In genomic region chr21:33441489-33442477, GRCh38 we compare ENCODE assay signal across 1 cellular context.
TF ChIP-seq lines count a peak whose summit lies in the region.

No MANE protein-coding gene starts in this region.

TF ChIP-seq in HEK293, 187 proteins besides CTCF, POLR2A, EP300 and RAD21 (continued from another document and continues in another):
- TF ChIP-seq, protein P1, sequence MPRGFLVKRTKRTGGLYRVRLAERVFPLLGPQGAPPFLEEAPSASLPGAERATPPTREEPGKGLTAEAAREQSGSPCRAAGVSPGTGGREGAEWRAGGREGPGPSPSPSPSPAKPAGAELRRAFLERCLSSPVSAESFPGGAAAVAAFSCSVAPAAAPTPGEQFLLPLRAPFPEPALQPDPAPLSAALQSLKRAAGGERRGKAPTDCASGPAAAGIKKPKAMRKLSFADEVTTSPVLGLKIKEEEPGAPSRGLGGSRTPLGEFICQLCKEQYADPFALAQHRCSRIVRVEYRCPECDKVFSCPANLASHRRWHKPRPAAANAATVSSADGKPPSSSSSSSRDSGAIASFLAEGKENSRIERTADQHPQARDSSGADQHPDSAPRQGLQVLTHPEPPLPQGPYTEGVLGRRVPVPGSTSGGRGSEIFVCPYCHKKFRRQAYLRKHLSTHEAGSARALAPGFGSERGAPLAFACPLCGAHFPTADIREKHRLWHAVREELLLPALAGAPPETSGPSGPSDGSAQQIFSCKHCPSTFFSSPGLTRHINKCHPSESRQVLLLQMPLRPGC (tag by site-specific recombination; IDR thresholded peaks at IDR 0.05) = peak; percentile 65
- TF ChIP-seq ZXDB (tag by site-specific recombination; IDR thresholded peaks at IDR 0.05) (no peak), ZNF138 (tag by site-specific recombination; IDR thresholded peaks at IDR 0.05; ENCODE audit: borderline replicate concordance) (no peak), ZBTB48 (tag by site-specific recombination; IDR thresholded peaks at IDR 0.05) (no peak), KLF7 (tag by site-specific recombination; IDR thresholded peaks at IDR 0.05; ENCODE audit: borderline replicate concordance) (0 out of 2 replicates have a peak, but pooled peaks have one; percentile 83), REPIN1 (tag by site-specific recombination; IDR thresholded peaks at IDR 0.05; ENCODE audit: low read depth) (no peak), ZNF623 (tag by site-specific recombination; IDR thresholded peaks at IDR 0.05) (no peak), ZNF175 (tag by site-specific recombination; IDR thresholded peaks at IDR 0.05) (no peak), ZNF366 (tag by site-specific recombination; conservative IDR thresholded peaks at IDR 0.05) (peak; percentile 80), ZNF24 (tag by site-specific recombination; IDR thresholded peaks at IDR 0.05) (0 out of 2 replicates have a peak, but pooled peaks have one; percentile 9), ZNF155 (tag by site-specific recombination; IDR thresholded peaks at IDR 0.05) (no peak), ZNF169 (tag by site-specific recombination; IDR thresholded peaks at IDR 0.05) (no peak), ZNF174 (tag by site-specific recombination; IDR thresholded peaks at IDR 0.05) (no peak), ELK4 (IDR thresholded peaks at IDR 0.05; ENCODE audit: borderline replicate concordance, low read depth, low read length) (no peak), IKZF3 (tag by site-specific recombination; IDR thresholded peaks at IDR 0.05) (peak; percentile 85), ZNF645 (tag by site-specific recombination; IDR thresholded peaks at IDR 0.05) (no peak), ZNF658 (tag by site-specific recombination; IDR thresholded peaks at IDR 0.05) (no peak), SP2 (tag by site-specific recombination; IDR thresholded peaks at IDR 0.05) (no peak), ZNF10 (tag by site-specific recombination; IDR thresholded peaks at IDR 0.05) (0 out of 2 replicates have a peak, but pooled peaks have one; percentile 51), ZNF354C (tag by site-specific recombination; IDR thresholded peaks at IDR 0.05; ENCODE audit: borderline replicate concordance, low read depth) (no peak), OSR2 (tag by site-specific recombination; IDR thresholded peaks at IDR 0.05) (peak; percentile 98), ZNF362 (tag by site-specific recombination; IDR thresholded peaks at IDR 0.05) (no peak), KLF10 (tag by site-specific recombination; IDR thresholded peaks at IDR 0.05) (peak; percentile 78), ZNF629 (tag by site-specific recombination; IDR thresholded peaks at IDR 0.05) (peak; percentile 95), ZBTB1 (tag by site-specific recombination; IDR thresholded peaks at IDR 0.05) (no peak), ZNF2 (tag by site-specific recombination; IDR thresholded peaks at IDR 0.05) (no peak), GLIS1 (tag by site-specific recombination; IDR thresholded peaks at IDR 0.05) (peak; percentile 44; the same call in 1 of the 2 replicates), ZNF76 (tag by site-specific recombination; IDR thresholded peaks at IDR 0.05; ENCODE audit: borderline replicate concordance, low read depth) (peak; percentile 77), ZNF660 (tag by site-specific recombination; IDR thresholded peaks at IDR 0.05) (peak; percentile 44; the same call in 1 of the 2 replicates), ZNF292 (tag by site-specific recombination; IDR thresholded peaks at IDR 0.05; ENCODE audit: borderline replicate concordance, low read depth) (peak; percentile 2; the same call in 1 of the 2 replicates), PATZ1 (tag by site-specific recombination; IDR thresholded peaks at IDR 0.05) (peak; percentile 94), ZNF114 (tag by site-specific recombination; IDR thresholded peaks at IDR 0.05) (no peak), ZNF391 (tag by site-specific recombination; IDR thresholded peaks at IDR 0.05; ENCODE audit: borderline replicate concordance, low read depth) (no peak), ZNF324 (tag by site-specific recombination; IDR thresholded peaks at IDR 0.05) (0 out of 2 replicates have a peak, but pooled peaks have one; percentile 32), ZNF600 (tag by site-specific recombination; IDR thresholded peaks at IDR 0.05) (no peak), ZNF23 (tag by site-specific recombination; IDR thresholded peaks at IDR 0.05; ENCODE audit: borderline replicate concordance) (no peak), SALL2 (tag by site-specific recombination; IDR thresholded peaks at IDR 0.05; ENCODE audit: borderline replicate concordance) (no peak), ZFP37 (tag by site-specific recombination; IDR thresholded peaks at IDR 0.05) (no peak), ZNF398 (tag by site-specific recombination; IDR thresholded peaks at IDR 0.05) (no peak)
- TF ChIP-seq, protein P2, sequence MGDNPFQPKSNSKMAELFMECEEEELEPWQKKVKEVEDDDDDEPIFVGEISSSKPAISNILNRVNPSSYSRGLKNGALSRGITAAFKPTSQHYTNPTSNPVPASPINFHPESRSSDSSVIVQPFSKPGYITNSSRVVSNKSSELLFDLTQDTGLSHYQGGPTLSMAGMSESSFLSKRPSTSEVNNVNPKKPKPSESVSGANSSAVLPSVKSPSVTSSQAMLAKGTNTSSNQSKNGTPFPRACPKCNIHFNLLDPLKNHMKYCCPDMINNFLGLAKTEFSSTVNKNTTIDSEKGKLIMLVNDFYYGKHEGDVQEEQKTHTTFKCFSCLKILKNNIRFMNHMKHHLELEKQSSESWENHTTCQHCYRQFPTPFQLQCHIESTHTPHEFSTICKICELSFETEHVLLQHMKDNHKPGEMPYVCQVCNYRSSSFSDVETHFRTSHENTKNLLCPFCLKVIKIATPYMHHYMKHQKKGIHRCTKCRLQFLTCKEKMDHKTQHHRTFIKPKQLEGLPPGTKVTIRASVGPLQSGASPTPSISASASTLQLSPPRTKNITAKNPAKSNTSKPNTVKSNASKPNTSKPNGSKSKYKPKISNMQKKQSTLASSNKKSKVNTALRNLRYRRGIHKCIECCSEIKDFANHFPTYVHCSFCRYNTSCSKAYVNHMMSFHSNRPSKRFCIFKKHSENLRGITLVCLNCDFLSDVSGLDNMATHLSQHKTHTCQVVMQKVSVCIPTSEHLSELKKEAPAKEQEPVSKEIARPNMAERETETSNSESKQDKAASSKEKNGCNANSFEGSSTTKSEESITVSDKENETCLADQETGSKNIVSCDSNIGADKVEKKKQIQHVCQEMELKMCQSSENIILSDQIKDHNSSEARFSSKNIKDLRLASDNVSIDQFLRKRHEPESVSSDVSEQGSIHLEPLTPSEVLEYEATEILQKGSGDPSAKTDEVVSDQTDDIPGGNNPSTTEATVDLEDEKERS (tag by site-specific recombination; IDR thresholded peaks at IDR 0.05) = no peak
- TF ChIP-seq, protein P3, sequence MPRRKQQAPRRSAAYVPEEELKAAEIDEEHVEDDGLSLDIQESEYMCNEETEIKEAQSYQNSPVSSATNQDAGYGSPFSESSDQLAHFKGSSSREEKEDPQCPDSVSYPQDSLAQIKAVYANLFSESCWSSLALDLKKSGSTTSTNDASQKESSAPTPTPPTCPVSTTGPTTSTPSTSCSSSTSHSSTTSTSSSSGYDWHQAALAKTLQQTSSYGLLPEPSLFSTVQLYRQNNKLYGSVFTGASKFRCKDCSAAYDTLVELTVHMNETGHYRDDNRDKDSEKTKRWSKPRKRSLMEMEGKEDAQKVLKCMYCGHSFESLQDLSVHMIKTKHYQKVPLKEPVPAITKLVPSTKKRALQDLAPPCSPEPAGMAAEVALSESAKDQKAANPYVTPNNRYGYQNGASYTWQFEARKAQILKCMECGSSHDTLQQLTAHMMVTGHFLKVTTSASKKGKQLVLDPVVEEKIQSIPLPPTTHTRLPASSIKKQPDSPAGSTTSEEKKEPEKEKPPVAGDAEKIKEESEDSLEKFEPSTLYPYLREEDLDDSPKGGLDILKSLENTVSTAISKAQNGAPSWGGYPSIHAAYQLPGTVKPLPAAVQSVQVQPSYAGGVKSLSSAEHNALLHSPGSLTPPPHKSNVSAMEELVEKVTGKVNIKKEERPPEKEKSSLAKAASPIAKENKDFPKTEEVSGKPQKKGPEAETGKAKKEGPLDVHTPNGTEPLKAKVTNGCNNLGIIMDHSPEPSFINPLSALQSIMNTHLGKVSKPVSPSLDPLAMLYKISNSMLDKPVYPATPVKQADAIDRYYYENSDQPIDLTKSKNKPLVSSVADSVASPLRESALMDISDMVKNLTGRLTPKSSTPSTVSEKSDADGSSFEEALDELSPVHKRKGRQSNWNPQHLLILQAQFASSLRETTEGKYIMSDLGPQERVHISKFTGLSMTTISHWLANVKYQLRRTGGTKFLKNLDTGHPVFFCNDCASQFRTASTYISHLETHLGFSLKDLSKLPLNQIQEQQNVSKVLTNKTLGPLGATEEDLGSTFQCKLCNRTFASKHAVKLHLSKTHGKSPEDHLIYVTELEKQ (tag by site-specific recombination; IDR thresholded peaks at IDR 0.05; ENCODE audit: borderline replicate concordance) = peak; percentile 87; the same call in 1 of the 2 replicates
- TF ChIP-seq, protein P4, sequence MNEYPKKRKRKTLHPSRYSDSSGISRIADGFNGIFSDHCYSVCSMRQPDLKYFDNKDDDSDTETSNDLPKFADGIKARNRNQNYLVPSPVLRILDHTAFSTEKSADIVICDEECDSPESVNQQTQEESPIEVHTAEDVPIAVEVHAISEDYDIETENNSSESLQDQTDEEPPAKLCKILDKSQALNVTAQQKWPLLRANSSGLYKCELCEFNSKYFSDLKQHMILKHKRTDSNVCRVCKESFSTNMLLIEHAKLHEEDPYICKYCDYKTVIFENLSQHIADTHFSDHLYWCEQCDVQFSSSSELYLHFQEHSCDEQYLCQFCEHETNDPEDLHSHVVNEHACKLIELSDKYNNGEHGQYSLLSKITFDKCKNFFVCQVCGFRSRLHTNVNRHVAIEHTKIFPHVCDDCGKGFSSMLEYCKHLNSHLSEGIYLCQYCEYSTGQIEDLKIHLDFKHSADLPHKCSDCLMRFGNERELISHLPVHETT (tag by site-specific recombination; IDR thresholded peaks at IDR 0.05) = peak; percentile 70; the same call in 1 of the 2 replicates
- TF ChIP-seq, protein P5, sequence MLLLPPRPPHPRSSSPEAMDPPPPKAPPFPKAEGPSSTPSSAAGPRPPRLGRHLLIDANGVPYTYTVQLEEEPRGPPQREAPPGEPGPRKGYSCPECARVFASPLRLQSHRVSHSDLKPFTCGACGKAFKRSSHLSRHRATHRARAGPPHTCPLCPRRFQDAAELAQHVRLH (tag by site-specific recombination; IDR thresholded peaks at IDR 0.05) = no peak
